31 cellular contexts compared by ENCODE assay signal in the genomic region with DNA sequence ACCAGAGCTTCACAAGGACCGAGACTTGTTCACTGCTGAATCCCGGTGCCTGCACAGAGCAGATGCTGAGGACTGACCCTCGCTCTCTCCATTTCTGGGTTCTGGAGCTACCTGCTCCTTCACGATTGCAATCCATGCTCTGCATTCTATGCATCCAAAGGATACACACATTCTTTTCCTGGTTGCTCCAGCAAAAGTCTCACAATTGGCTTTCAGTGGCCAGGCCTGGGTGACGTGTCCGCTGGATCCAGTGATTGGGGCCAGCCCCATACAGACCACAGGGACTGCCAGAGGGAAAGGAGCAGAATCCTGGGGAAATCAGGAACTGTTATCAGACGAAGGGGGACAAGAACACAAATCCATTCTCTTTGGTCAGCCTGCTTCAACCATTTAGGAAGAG. TPM values are rescaled to one million over a fixed set of nuclear protein-coding genes. Genes with fewer than 3 reads are reported as not detected.
DNase-seq lines count a peak whose midpoint lies in the region; ATAC-seq, FAIRE-seq and TF ChIP-seq lines count a peak whose summit lies in the region.
"Had no signal": no experiment of that assay in that cellular context is flagged by ENCODE, and none has a peak within 500 bp of the region (broad histone marks: within the 10 kb centered on the region; RNA-seq: fewer than 3 reads in every experiment).

No MANE protein-coding gene starts in this region.

- DNase-seq in T-helper 2 cell treated with Interferon-gamma antibody and Interleukin-4, amounts not matched to agents 5 μg/mL and 100 μg/mL, for 36 hours (ENCODE audit: low spot score) = no peak
- DNase-seq in T-helper 2 cell = no peak
- no peak for DNase-seq in CD4-positive, alpha-beta memory T cell
- DNase-seq in K562 (ENCODE audit: extremely low read depth in 1 of 4, low spot score in 3 of 4) = no peak
- no peak for DNase-seq in nephron progenitor cell
- DNase-seq in midbrain (lab: John Stamatoyannopoulos, UW) = no peak
- no peak for DNase-seq in activated CD8-positive, alpha-beta T cell treated with anti-CD3 and anti-CD28 coated beads, Interleukin-2, amount 10 ng/mL, durations not matched to agents 7 days and 5 days
- DNase-seq in thyroid gland = no peak
- DNase-seq: activated CD4-positive, CD25-positive, alpha-beta regulatory T cell; activated effector memory CD4-positive, alpha-beta T cell treated with anti-CD3 and anti-CD28 coated beads, Interleukin-2, amount 50 U/mL, for 16 hours; activated T-cell treated with anti-CD3 and anti-CD28 coated beads, Interleukin-2, amount 50 U/mL, for 1 hour; Caco-2; endodermal cell; glutamatergic neuron; left ventricle myocardium inferior; naive B cell; NCI-H1048; NCI-H2107; NCI-H446; NCI-H82; RPMI8226; SJCRH30; stimulated activated CD4-positive, alpha-beta T cell treated with anti-CD3 and anti-CD28 coated beads, Interleukin-15, amount 100 ng/mL, for 24 hours; stimulated activated CD4-positive, alpha-beta T cell treated with anti-CD3 and anti-CD28 coated beads, Interleukin-4, amount 100 ng/mL, for 4 hours; SW 1271; transverse colon had no signal

- H3K36me3 ChIP-seq in CD4-positive, alpha-beta memory T cell (ENCODE audit: insufficient read depth, low read length) = no peaks in the 10 kb centered on the region
- H3K36me3 ChIP-seq in K562 (ENCODE audit: control insufficient read depth, insufficient read depth, low read length) (no peaks in the 10 kb centered on the region), thyroid gland (no peaks in the 10 kb centered on the region)
- H3K36me3 ChIP-seq: BLaER1 treated with 17β-estradiol and CSF1 and Interleukin-3, amounts not matched to agents 10 nM and 100 nM; left ventricle myocardium inferior; SJCRH30; transverse colon had no signal

- peak overlapping the region; percentile 12 for H3K27ac Mint-ChIP-seq in T-helper 2 cell treated with Interferon-gamma antibody and Interleukin-4, amounts not matched to agents 5 μg/mL and 100 μg/mL, for 36 hours
- H3K27ac Mint-ChIP-seq in CD4-positive, alpha-beta memory T cell = peak overlapping the region in 6 of 7 donors; percentile 5 to 93 (median 59)
- peak overlapping the region; percentile 79 for H3K27ac Mint-ChIP-seq in nephron progenitor cell
- H3K27ac Mint-ChIP-seq in activated CD8-positive, alpha-beta T cell treated with anti-CD3 and anti-CD28 coated beads, Interleukin-2, amount 10 ng/mL, durations not matched to agents 7 days and 5 days = no peak overlapping the region
- H3K27ac Mint-ChIP-seq: dendritic cell treated with granulocyte-macrophage colony-stimulating factor and Interleukin-4, amounts not matched to agents 40 ng/mL and 50 ng/mL, for 4 days; endodermal cell; naive B cell had no signal

- H3K36me3 Mint-ChIP-seq in T-helper 2 cell treated with Interferon-gamma antibody and Interleukin-4, amounts not matched to agents 5 μg/mL and 100 μg/mL, for 36 hours (ENCODE audit: low read depth) = no peaks in the 10 kb centered on the region
- H3K36me3 Mint-ChIP-seq in CD4-positive, alpha-beta memory T cell = no peaks in the 10 kb centered on the region
- H3K36me3 Mint-ChIP-seq in nephron progenitor cell (ENCODE audit: low read depth) = peaks cover 7% of the 10 kb centered on the region
- H3K36me3 Mint-ChIP-seq in activated CD8-positive, alpha-beta T cell treated with anti-CD3 and anti-CD28 coated beads, Interleukin-2, amount 10 ng/mL, durations not matched to agents 7 days and 5 days (ENCODE audit: low read depth) = no peaks in the 10 kb centered on the region
- H3K36me3 Mint-ChIP-seq: naive B cell had no signal

- H3K9me3 Mint-ChIP-seq in T-helper 2 cell treated with Interferon-gamma antibody and Interleukin-4, amounts not matched to agents 5 μg/mL and 100 μg/mL, for 36 hours = no peaks in the 10 kb centered on the region
- H3K9me3 Mint-ChIP-seq in CD4-positive, alpha-beta memory T cell = no peaks in the 10 kb centered on the region
- peaks cover 18% of the 10 kb centered on the region for H3K9me3 Mint-ChIP-seq in nephron progenitor cell
- H3K9me3 Mint-ChIP-seq in activated CD8-positive, alpha-beta T cell treated with anti-CD3 and anti-CD28 coated beads, Interleukin-2, amount 10 ng/mL, durations not matched to agents 7 days and 5 days (ENCODE audit: insufficient read depth) = no peaks in the 10 kb centered on the region
- H3K9me3 Mint-ChIP-seq: central memory CD8-positive, alpha-beta T cell; dendritic cell treated with granulocyte-macrophage colony-stimulating factor and Interleukin-4, amounts not matched to agents 40 ng/mL and 50 ng/mL, for 4 days; naive B cell had no signal

- whole genome bisulfite sequencing in K562 (ENCODE audit: insufficient coverage, low coverage, missing lambda C conversion rate) = 48% methylated on average over 7 of the region's 7 CpGs
- WGBS in thyroid gland, 2 donors = 91 to 99% methylated on average over 7 of the region's 7 CpGs

- POLR2A ChIA-PET in CD4-positive, alpha-beta memory T cell (lab: Charles Lee; ENCODE audit: partially characterized antibody) = interaction anchor here (3.8 kb wide), 1 partner anchor 14 kb away, joined by 95 read pairs; a partner anchor contains a TSS
- POLR2A ChIA-PET in K562 (lab: Yijun Ruan, JAX) = interaction anchor here (0.7 to 0.9 kb wide), 2 partner anchors 14 to 19 kb away, joined by 3 read pairs; no protein-coding TSS in a partner anchor
- POLR2A ChIA-PET in activated CD8-positive, alpha-beta T cell treated with anti-CD3 and anti-CD28 coated beads, Interleukin-2, amount 10 ng/mL, durations not matched to agents 7 days and 5 days (lab: Charles Lee) = interaction anchor here (0.7 to 2.9 kb wide), 2 partner anchors 15 to 240 kb away, joined by 4 to 28 read pairs; a partner anchor contains a TSS

- no peaks in the 10 kb centered on the region for H3K79me2 ChIP-seq in K562 (ENCODE audit: control insufficient read depth, insufficient read depth, low read length)

- H3K9me1 ChIP-seq in K562 (ENCODE audit: control insufficient read depth, insufficient read depth, low read length) = no peaks in the 10 kb centered on the region

- H3K27me3 ChIP-seq in CD4-positive, alpha-beta memory T cell (ENCODE audit: insufficient read depth, low read length) = no peaks in the 10 kb centered on the region
- H3K27me3 ChIP-seq in K562 (ENCODE audit: control insufficient read depth in 2 of 2, insufficient read depth in 2 of 2, low read length in 2 of 2) = no peaks in the 10 kb centered on the region
- H3K27me3 ChIP-seq in thyroid gland = no peaks in the 10 kb centered on the region
- H3K27me3 ChIP-seq: BLaER1 treated with 17β-estradiol and CSF1 and Interleukin-3, amounts not matched to agents 10 nM and 100 nM; SJCRH30; transverse colon had no signal

- no peak for TF ChIP-seq RAD21 in K562 (CRISPR knock-in tag; conservative IDR thresholded peaks at IDR 0.05 in 1 of 2, IDR thresholded peaks at IDR 0.05 in 1 of 2)

- TF ChIP-seq CTCF in K562 (IDR thresholded peaks at IDR 0.05 in 2 of 3, conservative IDR thresholded peaks at IDR 0.05 in 1 of 3; ENCODE audit: insufficient read depth in 2 of 3, low read depth in 1 of 3, low read length in 3 of 3) = no peak
- no peak for TF ChIP-seq CTCF in nephron progenitor cell (IDR thresholded peaks at IDR 0.05)
- TF ChIP-seq CTCF in thyroid gland (IDR thresholded peaks at IDR 0.05) = no peak

- no peak overlapping the region for H3K27ac ChIP-seq in CD4-positive, alpha-beta memory T cell (ENCODE audit: low read depth, low read length)
- H3K27ac ChIP-seq in K562 (ENCODE audit: extremely low read depth, low read depth, low read length) (no peak overlapping the region), thyroid gland (no peak overlapping the region)
- H3K27ac ChIP-seq: 22Rv1, left ventricle myocardium inferior, SJCRH30, transverse colon had no signal

- H3K4me3 Mint-ChIP-seq in T-helper 2 cell treated with Interferon-gamma antibody and Interleukin-4, amounts not matched to agents 5 μg/mL and 100 μg/mL, for 36 hours = no peak overlapping the region
- peak overlapping the region in 3 of 8 donors; percentile 35 to 59 (median 51) for H3K4me3 Mint-ChIP-seq in CD4-positive, alpha-beta memory T cell
- H3K4me3 Mint-ChIP-seq in nephron progenitor cell = no peak overlapping the region
- H3K4me3 Mint-ChIP-seq in activated CD8-positive, alpha-beta T cell treated with anti-CD3 and anti-CD28 coated beads, Interleukin-2, amount 10 ng/mL, durations not matched to agents 7 days and 5 days = no peak overlapping the region
- H3K4me3 Mint-ChIP-seq: dendritic cell treated with granulocyte-macrophage colony-stimulating factor and Interleukin-4, amounts not matched to agents 40 ng/mL and 50 ng/mL, for 4 days; endodermal cell; naive B cell had no signal

- peak; percentile 38; the same call in 2 of the 3 replicates for ATAC-seq in K562
- no peak for ATAC-seq in activated CD8-positive, alpha-beta T cell treated with anti-CD3 and anti-CD28 coated beads, Interleukin-2, amount 10 ng/mL, durations not matched to agents 7 days and 5 days
- ATAC-seq: esophagus mucosa had no signal

- CTCF ChIA-PET in CD4-positive, alpha-beta memory T cell (lab: Charles Lee; ENCODE audit: partially characterized antibody) = interaction anchor here (3.4 to 4.2 kb wide), 2 partner anchors 14 to 22 kb away, joined by 18 to 21 read pairs; a partner anchor contains a TSS
- CTCF ChIA-PET in K562 (lab: Yijun Ruan, JAX; ENCODE audit: low intra/inter-chr PET ratio) = no interaction called here
- CTCF ChIA-PET in activated CD8-positive, alpha-beta T cell treated with anti-CD3 and anti-CD28 coated beads, Interleukin-2, amount 10 ng/mL, durations not matched to agents 7 days and 5 days (lab: Charles Lee) = interaction anchor here (1.1 to 2.2 kb wide), 2 partner anchors 14 to 22 kb away, joined by 4 to 11 read pairs; a partner anchor contains a TSS

- no TSS peak for BruUV-seq in K562 (replicated peaks; lab: Mats Ljungman, UMichigan)

- no peak overlapping the region for H3K4me3 ChIP-seq in CD4-positive, alpha-beta memory T cell (ENCODE audit: low read length in 2 of 2)
- H3K4me3 ChIP-seq in K562 (no peak overlapping the region), thyroid gland (replicated peaks in 1 of 3) (no peak overlapping the region)
- H3K4me3 ChIP-seq: BLaER1 treated with 17β-estradiol and CSF1 and Interleukin-3, amounts not matched to agents 10 nM and 100 nM; left ventricle myocardium inferior; SJCRH30; transverse colon had no signal

- no peak for TF ChIP-seq POLR2A in K562 (conservative IDR thresholded peaks at IDR 0.05)
- no peak for TF ChIP-seq POLR2A in thyroid gland (IDR thresholded peaks at IDR 0.05)

- no peak overlapping the region for H3K4me2 ChIP-seq in K562 (ENCODE audit: insufficient read depth, low read length)

- TF ChIP-seq EP300 in K562 (IDR thresholded peaks at IDR 0.05; ENCODE audit: low read length) = no peak

- no peaks in the 10 kb centered on the region for H4K20me1 ChIP-seq in K562 (replicated peaks; ENCODE audit: control insufficient read depth, insufficient read depth, low read length)
- H4K20me1 ChIP-seq: BLaER1 treated with 17β-estradiol and CSF1 and Interleukin-3, amounts not matched to agents 10 nM and 100 nM had no signal

- in situ Hi-C loops in K562 (cut with MboI) = no loop called here

- no peaks in the 10 kb centered on the region for H3K27me3 Mint-ChIP-seq in T-helper 2 cell treated with Interferon-gamma antibody and Interleukin-4, amounts not matched to agents 5 μg/mL and 100 μg/mL, for 36 hours (ENCODE audit: low read depth)
- no peaks in the 10 kb centered on the region for H3K27me3 Mint-ChIP-seq in CD4-positive, alpha-beta memory T cell
- peaks cover 3% of the 10 kb centered on the region for H3K27me3 Mint-ChIP-seq in nephron progenitor cell (ENCODE audit: low read depth, poor library complexity)
- H3K27me3 Mint-ChIP-seq in activated CD8-positive, alpha-beta T cell treated with anti-CD3 and anti-CD28 coated beads, Interleukin-2, amount 10 ng/mL, durations not matched to agents 7 days and 5 days (ENCODE audit: low read depth) = no peaks in the 10 kb centered on the region
- H3K27me3 Mint-ChIP-seq: central memory CD8-positive, alpha-beta T cell had no signal

- intact Hi-C loops in CD4-positive, alpha-beta memory T cell (cut with micrococcal nuclease) = no loop called here
- intact Hi-C loops in K562 (cut with micrococcal nuclease) = no loop called here
- intact Hi-C loops in thyroid gland (cut with DNase I) = no loop called here

- FAIRE-seq in K562 (lab: Jason Lieb, UNC) = no peak

- H3K9me3 ChIP-seq in CD4-positive, alpha-beta memory T cell (ENCODE audit: control insufficient read depth in 1 of 2, low read length in 2 of 2) = no peaks in the 10 kb centered on the region
- H3K9me3 ChIP-seq in K562 (replicated peaks; ENCODE audit: control insufficient read depth, insufficient read depth, low read depth, low read length) (no peaks in the 10 kb centered on the region; the same call in 1 of the 2 replicates), thyroid gland (no peaks in the 10 kb centered on the region)
- H3K9me3 ChIP-seq: Caco-2, left ventricle myocardium inferior, SJCRH30, transverse colon had no signal

- no peak overlapping the region; a peak in 1 of 4 replicates for H3K9ac ChIP-seq in K562 (ENCODE audit: insufficient read depth in 1 of 2, low read depth in 2 of 2, low read length in 2 of 2)
- H3K9ac ChIP-seq: BLaER1 treated with 17β-estradiol and CSF1 and Interleukin-3, amounts not matched to agents 10 nM and 100 nM had no signal

- peaks cover 20% of the 10 kb centered on the region for H3K4me1 Mint-ChIP-seq in T-helper 2 cell treated with Interferon-gamma antibody and Interleukin-4, amounts not matched to agents 5 μg/mL and 100 μg/mL, for 36 hours (ENCODE audit: low read depth)
- H3K4me1 Mint-ChIP-seq in CD4-positive, alpha-beta memory T cell = peaks cover 20 to 48% (median 39%) of the 10 kb centered on the region in 4 donors
- peaks cover 24% of the 10 kb centered on the region for H3K4me1 Mint-ChIP-seq in nephron progenitor cell
- peaks cover 33% of the 10 kb centered on the region for H3K4me1 Mint-ChIP-seq in activated CD8-positive, alpha-beta T cell treated with anti-CD3 and anti-CD28 coated beads, Interleukin-2, amount 10 ng/mL, durations not matched to agents 7 days and 5 days (ENCODE audit: low read depth)
- H3K4me1 Mint-ChIP-seq: naive B cell had no signal

- peaks cover 37% of the 10 kb centered on the region for H3K4me1 ChIP-seq in CD4-positive, alpha-beta memory T cell (ENCODE audit: insufficient read depth, low read length)
- H3K4me1 ChIP-seq in K562 (replicated peaks in 1 of 2; ENCODE audit: control insufficient read depth in 2 of 2, insufficient read depth in 2 of 2, low read length in 2 of 2) = no peaks in the 10 kb centered on the region; a peak in 2 of 5 replicates
- no peaks in the 10 kb centered on the region for H3K4me1 ChIP-seq in thyroid gland
- H3K4me1 ChIP-seq: Caco-2, SJCRH30 had no signal

- H2AFZ ChIP-seq in K562 (ENCODE audit: low read depth, low read length) = peak overlapping the region; percentile 49; the same call in 1 of the 2 replicates

RNA-seq across cellular contexts. Expression of a gene that starts 14.9 kb away (rescaled TPM):
- total RNA-seq in CD4-positive, alpha-beta memory T cell = 10 to 100 TPM; 48.3 to 51.1 TPM
- polyA plus RNA-seq in CD4-positive, alpha-beta memory T cell = 10 to 100 TPM; 18.9 to 40.7 TPM
- 14.8 and 35.4 TPM in 2 replicates for total RNA-seq in K562 (2011; cell fraction: chromatin; rRNA removed; ENCODE audit: low replicate concordance)
- 14.2 and 14.5 TPM in 2 replicates for total RNA-seq in K562 (2011; cell fraction: nucleolus; rRNA removed)
- total RNA-seq in K562 (2011; cell fraction: nucleoplasm; rRNA removed) = 15.3 and 16.4 TPM in 2 replicates
- total RNA-seq in K562 (2014; rRNA removed) (18.0 and 21.5 TPM in 2 replicates), K562 (2014; rRNA removed; fragmentation: Illumina TruSeq; extraction: Trizol) (21.2 and 21.7 TPM in 2 replicates), K562 (2015; rRNA removed; fragmentation: Illumina TruSeq; extraction: Trizol) (19.5 and 19.8 TPM in 2 replicates), K562 (2021) (20.3 and 20.9 TPM in 2 replicates), thyroid gland (10 to 100 TPM; 16.9 to 30.3 (median 22.8) TPM)
- polyA plus RNA-seq in K562 (2011; rRNA removed) (21.4 and 22.0 TPM in 2 replicates), K562 (2014; fragmentation: Illumina TruSeq; extraction: Trizol) (17.7 and 18.8 TPM in 2 replicates), K562 (2014; fragmentation: Nextera tagmentation; extraction: Ambion mirVana) (1 to 10 TPM; 5.9 to 7.7 TPM), K562 (2014; rRNA removed) (19.7 and 20.3 TPM in 2 replicates)
- 8.4 and 8.8 TPM in 2 replicates for polyA plus RNA-seq in K562 (2011; cell fraction: cytosol; rRNA removed)
- 10.5 and 19.4 TPM in 2 replicates for polyA plus RNA-seq in K562 (2011; cell fraction: nucleus; rRNA removed)
- polyA plus RNA-seq in K562 (2012) = 14.6 and 18.2 TPM in 2 replicates
- polyA minus RNA-seq in K562 (2011; rRNA and poly(A)+ RNA removed) = 23.9 and 24.1 TPM in 2 replicates
- polyA minus RNA-seq in K562 (2011; cell fraction: cytosol; rRNA and poly(A)+ RNA removed) = 8.8 and 9.3 TPM in 2 replicates
- polyA minus RNA-seq in K562 (2011; cell fraction: nucleus; rRNA and poly(A)+ RNA removed) = 26.8 and 64.6 TPM in 2 replicates
- total RNA-seq in activated CD8-positive, alpha-beta T cell treated with anti-CD3 and anti-CD28 coated beads, Interleukin-2, amount 10 ng/mL, durations not matched to agents 7 days and 5 days = 10 to 100 TPM; 27.6 to 30.2 TPM
